1 cellular context compared by ENCODE assay signal in genomic region chr16:80540516-80541305, GRCh38.
TF ChIP-seq lines count a peak whose summit lies in the region.

Gene DYNLRB2, plus strand, starts transcription at chr16:80540993. Its CDS starts 84 bp downstream, at chr16:80541077.

TF ChIP-seq in GM12878, 131 proteins besides CTCF, POLR2A, EP300 and RAD21 (continued from another document):
- no peak for TF ChIP-seq E2F8 (IDR thresholded peaks at IDR 0.05; ENCODE audit: low read depth, partially characterized antibody)
- TF ChIP-seq POU2F2 (IDR thresholded peaks at IDR 0.05; ENCODE audit: borderline replicate concordance, low read depth, low read length): no peak
- no peak for TF ChIP-seq CEBPB (IDR thresholded peaks at IDR 0.05; ENCODE audit: borderline replicate concordance in 1 of 2, low read depth in 2 of 2, low read length in 2 of 2)
- TF ChIP-seq GATAD2B (conservative IDR thresholded peaks at IDR 0.05; ENCODE audit: low read depth): 0 out of 2 replicates have a peak, but pooled peaks have one; percentile 34
- TF ChIP-seq KLF5 (IDR thresholded peaks at IDR 0.05; ENCODE audit: partially characterized antibody): no peak
- TF ChIP-seq BACH1 (IDR thresholded peaks at IDR 0.05; ENCODE audit: borderline replicate concordance): peak; percentile 40; the same call in 1 of the 2 replicates
- TF ChIP-seq EGR1 (IDR thresholded peaks at IDR 0.05; ENCODE audit: borderline replicate concordance in 1 of 2, low read depth in 2 of 2, low read length in 2 of 2): no peak; a peak in 1 of 3 replicates
- peak; percentile 81 for TF ChIP-seq SIN3A (IDR thresholded peaks at IDR 0.05; ENCODE audit: low read depth, low read length)
- no peak for TF ChIP-seq NR2F1 (conservative IDR thresholded peaks at IDR 0.05)
- no peak for TF ChIP-seq BCL3 (IDR thresholded peaks at IDR 0.05; ENCODE audit: borderline replicate concordance, insufficient read depth, low read depth, low read length, poor library complexity, severe bottlenecking)
- no peak for TF ChIP-seq STAT1 (conservative IDR thresholded peaks at IDR 0.05)
